In genomic region chr2:241242306-241242705, GRCh38 we compare ENCODE assay signal across 22 cellular contexts. TPM values are rescaled to one million over a fixed set of nuclear protein-coding genes. Genes with fewer than 3 reads are reported as not detected.
DNase-seq lines count a peak whose midpoint lies in the region; ATAC-seq lines count a peak whose summit lies in the region.
"Had no signal": no experiment of that assay in that cellular context is flagged by ENCODE, and none has a peak within 500 bp of the region (broad histone marks: within the 10 kb centered on the region; RNA-seq: fewer than 3 reads in every experiment).

No MANE protein-coding gene starts in this region.

- H3K4me1 Mint-ChIP-seq in activated CD4-positive, alpha-beta T cell treated with anti-CD3 and anti-CD28 coated beads for 36 hours, result no peaks in the 10 kb centered on the region
- H3K4me1 Mint-ChIP-seq in IgD-negative memory B cell, result no peaks in the 10 kb centered on the region

- no peak for ATAC-seq in activated CD4-positive, alpha-beta T cell treated with anti-CD3 and anti-CD28 coated beads for 36 hours
- ATAC-seq in left lobe of liver, result peak; percentile 27

- peaks cover 84% of the 10 kb centered on the region for H3K36me3 Mint-ChIP-seq in activated CD4-positive, alpha-beta T cell treated with anti-CD3 and anti-CD28 coated beads for 36 hours (ENCODE audit: low read depth)
- peaks cover 2% of the 10 kb centered on the region for H3K36me3 Mint-ChIP-seq in IgD-negative memory B cell

- CTCF ChIA-PET in activated CD4-positive, alpha-beta T cell treated with anti-CD3 and anti-CD28 coated beads for 36 hours (lab: Charles Lee), result no interaction called here

- DNase-seq in activated CD4-positive, alpha-beta T cell treated with anti-CD3 and anti-CD28 coated beads for 36 hours, result no peak
- DNase-seq in activated CD4-positive, alpha-beta T cell treated with anti-CD3 and anti-CD28 coated beads, Interleukin-2, amount 50 U/mL, for 1 hour, result no peak
- DNase-seq in left lobe of liver (ENCODE audit: low spot score), result no peak
- DNase-seq in posterior vena cava (ENCODE audit: low spot score), result peak; percentile 71
- DNase-seq in NCI-H1092 (lab: John Stamatoyannopoulos, UW), result no peak
- DNase-seq in NCI-H1092 treated with DMSO at 0.1 percent for 48 hours (lab: John Stamatoyannopoulos, UW), result no peak
- no peak for DNase-seq in stimulated activated naive CD4-positive, alpha-beta T cell treated with Interleukin-2 at 50 U/mL for 16 hours (lab: John Stamatoyannopoulos, UW)
- DNase-seq: ACHN, COR-L47, DMS 273 treated with DMSO at 0.1 percent for 48 hours, DMS79 treated with DMSO at 0.1 percent for 48 hours, MG63, NCI-H1436 treated with DMSO at 0.1 percent for 48 hours, NCI-H2029, NCI-H510A treated with DMSO at 0.1 percent for 48 hours, NCI-H748 treated with DMSO at 0.1 percent for 48 hours, PC-9, RPMI8226, SIG-M5, SK-N-SH had no signal

- no peaks in the 10 kb centered on the region for H3K27me3 Mint-ChIP-seq in activated CD4-positive, alpha-beta T cell treated with anti-CD3 and anti-CD28 coated beads for 36 hours
- no peaks in the 10 kb centered on the region for H3K27me3 Mint-ChIP-seq in IgD-negative memory B cell
- H3K27me3 Mint-ChIP-seq: CD4-positive, alpha-beta T cell had no signal

- peak overlapping the region; percentile 11 for H3K27ac Mint-ChIP-seq in activated CD4-positive, alpha-beta T cell treated with anti-CD3 and anti-CD28 coated beads for 36 hours
- H3K27ac Mint-ChIP-seq in IgD-negative memory B cell, result peak overlapping the region in 2 of 3 donors; percentile 46 to 77
- H3K27ac Mint-ChIP-seq: CD4-positive, alpha-beta T cell had no signal

- no peaks in the 10 kb centered on the region for H3K9me3 Mint-ChIP-seq in activated CD4-positive, alpha-beta T cell treated with anti-CD3 and anti-CD28 coated beads for 36 hours (ENCODE audit: low read depth)
- no peaks in the 10 kb centered on the region for H3K9me3 Mint-ChIP-seq in IgD-negative memory B cell
- H3K9me3 Mint-ChIP-seq: CD4-positive, alpha-beta T cell had no signal

- no peak overlapping the region for H3K4me3 Mint-ChIP-seq in activated CD4-positive, alpha-beta T cell treated with anti-CD3 and anti-CD28 coated beads for 36 hours
- no peak overlapping the region for H3K4me3 Mint-ChIP-seq in IgD-negative memory B cell
- H3K4me3 Mint-ChIP-seq: CD4-positive, alpha-beta T cell had no signal

- intact Hi-C loops in activated CD4-positive, alpha-beta T cell treated with anti-CD3 and anti-CD28 coated beads for 36 hours (cut with DNase I, micrococcal nuclease), result no loop called here
- intact Hi-C loops in posterior vena cava (cut with DNase I), result loop anchor here in 1 of 2 donors (10.0 kb wide), 1 partner anchor 102 kb away; no protein-coding TSS in a partner anchor

- POLR2A ChIA-PET in activated CD4-positive, alpha-beta T cell treated with anti-CD3 and anti-CD28 coated beads for 36 hours (lab: Charles Lee), result no interaction called here

RNA-seq across cellular contexts. Expression of gene ANO7, which starts 53.8 kb away (rescaled TPM):
- total RNA-seq in activated CD4-positive, alpha-beta T cell treated with anti-CD3 and anti-CD28 coated beads for 36 hours, result 1 to 10 TPM; 2.1 to 2.4 TPM
- not detected for polyA plus RNA-seq in IgD-negative memory B cell
- total RNA-seq in left lobe of liver (1.3 TPM), posterior vena cava (under 1 TPM; 0.32 to 0.95 TPM)
